ENCODE assay signal across 14 cellular contexts in genomic region chr9:134353539-134353938, GRCh38. TPM values are rescaled to one million over a fixed set of nuclear protein-coding genes. Genes with fewer than 3 reads are reported as not detected.
A peak's percentile ranks its signal among the peaks of the same experiment; 100 is the strongest.
DNase-seq lines count a peak whose midpoint lies in the region; ATAC-seq and TF ChIP-seq lines count a peak whose summit lies in the region.
"Had no signal": no experiment of that assay in that cellular context is flagged by ENCODE, and none has a peak within 500 bp of the region (broad histone marks: within the 10 kb centered on the region; RNA-seq: fewer than 3 reads in every experiment).

No MANE protein-coding gene starts in this region.

- CTCF ChIA-PET in Caco-2 (lab: Charles Lee) = no interaction called here

- TF ChIP-seq POLR2A in gastrocnemius medialis (IDR thresholded peaks at IDR 0.05) = peak in 1 of 2 donors; percentile 10

- ATAC-seq in gastrocnemius medialis (peak; percentile 65 to 68), GM21515 (IDR thresholded peaks at IDR 0.05; ENCODE audit: unreplicated experiment) (no peak), GM18858 (IDR thresholded peaks at IDR 0.05; ENCODE audit: unreplicated experiment) (no peak), GM18511 (IDR thresholded peaks at IDR 0.05; ENCODE audit: unreplicated experiment) (no peak), HG03108 (IDR thresholded peaks at IDR 0.05; ENCODE audit: unreplicated experiment) (no peak)
- ATAC-seq: K562 had no signal

- TF ChIP-seq CTCF in Caco-2 (IDR thresholded peaks at IDR 0.05; ENCODE audit: insufficient read depth in 1 of 2, low read depth in 1 of 2, low read length in 1 of 2, severe bottlenecking in 1 of 2, unreplicated experiment in 1 of 2) (no peak), VCaP (conservative IDR thresholded peaks at IDR 0.05) (no peak), left ventricle myocardium inferior (IDR thresholded peaks at IDR 0.05; ENCODE audit: borderline replicate concordance) (no peak), gastrocnemius medialis (IDR thresholded peaks at IDR 0.05 in 4 of 5, conservative IDR thresholded peaks at IDR 0.05 in 1 of 5) (no peak)

- DNase-seq in Caco-2 = no peak
- DNase-seq in left ventricle myocardium inferior = peak; percentile 59
- peak; percentile 75 to 92 for DNase-seq in gastrocnemius medialis
- DNase-seq: ACHN, DMS 273 treated with DMSO at 0.1 percent for 48 hours, NCI-H1105 treated with DMSO at 0.1 percent for 48 hours, NCI-H1694 treated with DMSO at 0.1 percent for 48 hours, SIG-M5 had no signal

- H3K36me3 Mint-ChIP-seq in Caco-2 (ENCODE audit: insufficient read depth, unreplicated experiment) = peaks cover 19% of the 10 kb centered on the region

- peaks cover 22% of the 10 kb centered on the region for H3K4me1 Mint-ChIP-seq in Caco-2 (ENCODE audit: low read depth, unreplicated experiment)

- H3K27me3 Mint-ChIP-seq in Caco-2 (ENCODE audit: insufficient read depth, unreplicated experiment) = no peaks in the 10 kb centered on the region

- H3K36me3 ChIP-seq in Caco-2 (ENCODE audit: control insufficient read depth, insufficient read depth, low read length) (no peaks in the 10 kb centered on the region), left ventricle myocardium inferior (no peaks in the 10 kb centered on the region), gastrocnemius medialis (no peaks in the 10 kb centered on the region)

- H3K4me3 Mint-ChIP-seq in Caco-2 (ENCODE audit: unreplicated experiment) = no peak overlapping the region

- peak overlapping the region; percentile 100 for H3K27ac ChIP-seq in VCaP
- peak overlapping the region; percentile 71 for H3K27ac ChIP-seq in left ventricle myocardium inferior (replicated peaks)
- peak overlapping the region; percentile 85 to 94 (median 88) for H3K27ac ChIP-seq in gastrocnemius medialis

- BruUV-seq in Caco-2 (replicated peaks; lab: Mats Ljungman, UMichigan) = no TSS peak

- H3K27ac Mint-ChIP-seq in Caco-2 (ENCODE audit: unreplicated experiment) = peak overlapping the region; percentile 86

- POLR2A ChIA-PET in Caco-2 (lab: Charles Lee) = no interaction called here

- H3K9me3 ChIP-seq in Caco-2 (no peaks in the 10 kb centered on the region), left ventricle myocardium inferior (replicated peaks) (no peaks in the 10 kb centered on the region), gastrocnemius medialis (no peaks in the 10 kb centered on the region)

- H3K27me3 ChIP-seq in Caco-2 (replicated peaks; ENCODE audit: control insufficient read depth, insufficient read depth, low read length) (no peaks in the 10 kb centered on the region), left ventricle myocardium inferior (ENCODE audit: low read depth) (no peaks in the 10 kb centered on the region), gastrocnemius medialis (no peaks in the 10 kb centered on the region)

- H3K4me3 ChIP-seq in Caco-2 (ENCODE audit: low read depth, low read length) (no peak overlapping the region), left ventricle myocardium inferior (no peak overlapping the region), gastrocnemius medialis (no peak overlapping the region)
- H3K4me3 ChIP-seq: K562 had no signal

- in situ Hi-C loops in gastrocnemius medialis (cut with MboI; ENCODE audit: low sequenced_read_pairs in 4 of 4) = no loop called here

- H3K4me1 ChIP-seq in Caco-2 = peaks cover 49% of the 10 kb centered on the region
- peaks cover 100% of the 10 kb centered on the region for H3K4me1 ChIP-seq in left ventricle myocardium inferior
- H3K4me1 ChIP-seq in gastrocnemius medialis = peaks cover 97 to 98% of the 10 kb centered on the region in 2 donors

- intact Hi-C loops in Caco-2 (cut with micrococcal nuclease; ENCODE audit: unreplicated experiment) (no loop called here), left ventricle myocardium inferior (cut with micrococcal nuclease) (no loop called here), gastrocnemius medialis (cut with DNase I; ENCODE audit: low total_unique reads) (no loop called here)

- H3K9me3 Mint-ChIP-seq in Caco-2 (ENCODE audit: unreplicated experiment) = no peaks in the 10 kb centered on the region

RNA-seq across cellular contexts. Expression of gene RXRA, which starts 27.3 kb away (rescaled TPM):
- total RNA-seq in Caco-2 (2022) = 63.8 and 69.1 TPM in 2 replicates
- total RNA-seq in left ventricle myocardium inferior = 57.1 TPM
- total RNA-seq in gastrocnemius medialis = 100 to 1,000 TPM in 3 of 4 donors, 10 to 100 TPM in 1; 70.8 to 224 (median 160) TPM

Comparison
In these comparisons a context has a peak if more than half of its experiments do, and no peak if none do; other contexts are left out.
1. DNase-seq: peak in left ventricle myocardium inferior (single experiment) and gastrocnemius medialis (2 of 2); none in Caco-2 (0 of 2).
2. ATAC-seq: peak in gastrocnemius medialis (2 of 2); none in GM21515 (single experiment), GM18858 (single experiment), GM18511 (single experiment) and HG03108 (single experiment).
3. Peak in every context shown above with its lines, with median percentiles within 50 percentile points of each other: H3K27ac ChIP-seq.